ENCODE assay signal across 18 cellular contexts in the genomic region with DNA sequence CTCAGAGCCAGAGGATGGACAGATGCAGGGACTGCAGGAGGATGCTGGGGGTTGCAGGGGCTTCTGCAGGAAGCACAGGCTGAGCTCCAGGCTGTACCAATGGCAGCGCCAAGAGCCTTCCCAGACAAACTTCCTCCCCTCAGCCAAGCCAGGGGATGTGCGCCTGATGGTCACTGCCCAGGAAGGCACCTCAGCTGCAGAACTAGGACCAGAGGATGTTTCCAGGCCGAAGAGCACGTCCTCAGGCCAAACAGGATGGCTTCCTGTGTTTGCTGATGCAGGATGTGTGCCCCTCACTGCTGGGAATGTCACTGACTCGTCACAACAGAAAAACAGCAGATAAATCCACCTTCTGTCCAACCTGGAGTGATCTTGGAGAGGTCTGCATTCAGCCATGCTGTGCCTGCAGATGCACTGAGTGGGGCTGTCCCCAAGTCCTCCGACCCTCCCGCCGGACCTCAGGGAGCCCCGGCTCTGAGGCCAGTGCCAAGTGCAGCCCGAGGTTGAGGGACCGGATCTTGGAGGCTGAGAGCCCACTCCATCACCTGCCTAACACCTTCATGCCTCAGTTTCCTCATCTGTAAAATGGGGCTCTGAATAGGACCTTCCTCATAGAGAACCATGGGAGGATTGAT.
"Had no signal": no experiment of that assay in that cellular context is flagged by ENCODE, and none has a peak within 500 bp of the region (broad histone marks: within the 10 kb centered on the region; RNA-seq: fewer than 3 reads in every experiment).

No MANE protein-coding gene starts in this region.

- ATAC-seq: foreskin keratinocyte; naive thymus-derived CD4-positive, alpha-beta T cell had no signal

- H3K4me1 ChIP-seq: foreskin keratinocyte had no signal

- H3K27ac ChIP-seq: adrenal gland, ascending aorta, brain microvascular endothelial cell, foreskin keratinocyte, hepatocyte, spleen, vagina had no signal

- H3K27me3 ChIP-seq: adrenal gland, ascending aorta, brain microvascular endothelial cell, foreskin keratinocyte, hepatocyte, spleen, vagina had no signal

- H3K4me3 ChIP-seq: adrenal gland, ascending aorta, hepatocyte, spleen, vagina had no signal

- DNase-seq: activated naive CD4-positive, alpha-beta T cell; activated T-cell treated with anti-CD3 and anti-CD28 coated beads, Interleukin-2, amount 50 U/mL, for 1 hour; brain microvascular endothelial cell; central memory CD4-positive, alpha-beta T cell; dermis blood vessel endothelial cell; effector CD8-positive, alpha-beta T cell; erythroblast; foreskin keratinocyte; immature natural killer cell; naive thymus-derived CD4-positive, alpha-beta T cell; retina; stimulated activated CD4-positive, alpha-beta T cell treated with anti-CD3 and anti-CD28 coated beads, Interleukin-4, amount 100 ng/mL, for 4 hours; T-helper 1 cell had no signal

- H3K9me3 ChIP-seq: adrenal gland, ascending aorta, vagina had no signal

- H3K36me3 ChIP-seq: adrenal gland, ascending aorta, brain microvascular endothelial cell, spleen, vagina had no signal
